Comparison of ENCODE assay signal across 29 cellular contexts in the genomic region with DNA sequence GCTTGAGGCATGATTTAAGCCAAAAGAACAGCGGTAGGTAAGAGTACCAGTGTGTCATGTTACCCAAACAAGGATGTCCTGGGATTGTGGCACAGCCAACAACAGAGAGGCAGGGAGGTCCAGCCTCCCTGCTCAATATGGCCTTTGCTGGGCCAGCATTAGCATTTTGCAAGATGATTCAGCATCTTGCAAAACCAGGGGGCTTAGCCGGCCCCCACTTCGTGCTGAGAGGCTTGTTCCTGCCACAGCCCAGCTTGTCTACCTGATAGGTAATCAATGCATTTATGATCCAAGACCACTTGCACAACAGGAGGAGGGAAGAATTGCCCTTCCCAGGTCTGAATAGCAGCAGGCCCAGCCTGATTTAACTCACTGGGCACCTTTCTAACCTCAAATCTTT.
A peak's percentile ranks its signal among the peaks of the same experiment; 100 is the strongest.
DNase-seq lines count a peak whose midpoint lies in the region; ATAC-seq, FAIRE-seq and TF ChIP-seq lines count a peak whose summit lies in the region.
"Had no signal": no experiment of that assay in that cellular context is flagged by ENCODE, and none has a peak within 500 bp of the region (broad histone marks: within the 10 kb centered on the region; RNA-seq: fewer than 3 reads in every experiment).

No MANE protein-coding gene starts in this region.

- H3K27ac ChIP-seq in Peyer's patch = no peak overlapping the region
- H3K27ac ChIP-seq in H1 (ENCODE audit: low read depth, low read length) = no peak overlapping the region
- no peak overlapping the region for H3K27ac ChIP-seq in osteoblast (ENCODE audit: low read depth, low read length)
- H3K27ac ChIP-seq: BLaER1 had no signal

- H3K4me2 ChIP-seq in H1 (ENCODE audit: insufficient read depth in 1 of 2, low read depth in 2 of 2, low read length in 2 of 2) (no peak overlapping the region), osteoblast (ENCODE audit: insufficient read depth, low read length) (no peak overlapping the region)
- H3K4me2 ChIP-seq: BLaER1 had no signal

- no peak overlapping the region for H3K56ac ChIP-seq in H1 (replicated peaks; ENCODE audit: insufficient read length, low read depth, low read length)

- H3K4ac ChIP-seq in H1 (replicated peaks; ENCODE audit: insufficient read length, low read depth, low read length) = no peak overlapping the region

- peak overlapping the region; percentile 61; the same call in 1 of the 2 replicates for H2BK15ac ChIP-seq in H1 (ENCODE audit: low read length)

- no peaks in the 10 kb centered on the region for H4K20me1 ChIP-seq in H1 (replicated peaks in 1 of 2; ENCODE audit: control insufficient read depth in 1 of 2, insufficient read depth in 2 of 2, low read length in 2 of 2)
- H4K20me1 ChIP-seq in osteoblast (ENCODE audit: insufficient read depth, low read length) = no peaks in the 10 kb centered on the region
- H4K20me1 ChIP-seq: BLaER1 had no signal

- H3K36me3 ChIP-seq in Peyer's patch (no peaks in the 10 kb centered on the region), H1 (ENCODE audit: control insufficient read depth in 2 of 4, insufficient read depth in 4 of 4, low read length in 3 of 4) (no peaks in the 10 kb centered on the region), osteoblast (ENCODE audit: insufficient read depth, low read length) (no peaks in the 10 kb centered on the region)
- H3K36me3 ChIP-seq: BE2C, BLaER1 had no signal

- H4K5ac ChIP-seq in H1 (ENCODE audit: insufficient read length, low read depth, low read length) = no peak overlapping the region

- no peak overlapping the region for H4K8ac ChIP-seq in H1 (ENCODE audit: extremely low read depth, insufficient read depth, low read length)

- CTCF ChIA-PET in H1 (lab: Charles Lee; ENCODE audit: partially characterized antibody) = interaction anchor here (0.5 to 2.6 kb wide), 4 partner anchors 10 to 142 kb away, joined by 3 to 11 read pairs (median 3); no protein-coding TSS in a partner anchor

- TF ChIP-seq POLR2A in Peyer's patch (IDR thresholded peaks at IDR 0.05) = no peak
- TF ChIP-seq POLR2A in H1 (IDR thresholded peaks at IDR 0.05; ENCODE audit: control extremely low read depth in 1 of 2, low read depth in 2 of 2, low read length in 2 of 2) = no peak

- H4K91ac ChIP-seq in H1 (replicated peaks; ENCODE audit: insufficient read length, low read length) = no peak overlapping the region

- H2AFZ ChIP-seq in H1 (ENCODE audit: low read length) = no peak overlapping the region
- H2AFZ ChIP-seq in osteoblast (ENCODE audit: low read length) = no peak overlapping the region

- H3K4me3 ChIP-seq in Peyer's patch = no peak overlapping the region
- H3K4me3 ChIP-seq in H1 (ENCODE audit: extremely low read depth in 1 of 4, insufficient read depth in 2 of 4, low read depth in 3 of 4, low read length in 4 of 4) = no peak overlapping the region
- H3K4me3 ChIP-seq in osteoblast (ENCODE audit: insufficient read depth, low read length) = no peak overlapping the region
- H3K4me3 ChIP-seq in foreskin fibroblast (ENCODE audit: low read depth in 1 of 2, low read length in 2 of 2) = no peak overlapping the region
- H3K4me3 ChIP-seq: BLaER1, GM12878 had no signal

- no peaks in the 10 kb centered on the region for H3K23me2 ChIP-seq in H1 (ENCODE audit: low read depth, low read length)

- TF ChIP-seq CTCF in Peyer's patch (IDR thresholded peaks at IDR 0.05) = no peak
- no peak for TF ChIP-seq CTCF in H1 (IDR thresholded peaks at IDR 0.05; ENCODE audit: control extremely low read depth in 1 of 3, insufficient read depth in 1 of 3, low read depth in 1 of 3, low read length in 3 of 3)
- no peak for TF ChIP-seq CTCF in osteoblast (IDR thresholded peaks at IDR 0.05; ENCODE audit: extremely low read depth, low read depth, low read length)
- no peak for TF ChIP-seq CTCF in foreskin fibroblast (IDR thresholded peaks at IDR 0.05; ENCODE audit: low read depth, low read length)

- no peak for TF ChIP-seq RAD21 in H1 (IDR thresholded peaks at IDR 0.05 in 1 of 2, conservative IDR thresholded peaks at IDR 0.05 in 1 of 2; ENCODE audit: low read depth in 2 of 2, low read length in 2 of 2)

- no peak for TF ChIP-seq EP300 in H1 (IDR thresholded peaks at IDR 0.05; ENCODE audit: borderline replicate concordance in 1 of 2, low read depth in 2 of 2, low read length in 2 of 2)

- no peak overlapping the region for H2BK120ac ChIP-seq in H1 (replicated peaks; ENCODE audit: low read depth, low read length)

- POLR2A ChIA-PET in H1 (lab: Charles Lee; ENCODE audit: partially characterized antibody) = interaction anchor here (1.7 kb wide), 1 partner anchor 52 kb away, joined by 3 read pairs; no protein-coding TSS in a partner anchor

- H3K23ac ChIP-seq in H1 (ENCODE audit: insufficient read length) = no peak overlapping the region

- H3K79me2 ChIP-seq in H1 (ENCODE audit: control insufficient read depth in 1 of 2, insufficient read depth in 2 of 2, low read length in 2 of 2) (no peaks in the 10 kb centered on the region), osteoblast (ENCODE audit: insufficient read depth, low read length) (no peaks in the 10 kb centered on the region)

- no peak for FAIRE-seq in H1 (lab: Jason Lieb, UNC)
- FAIRE-seq: A204.1, GM12878, GM12892, GM18507, GM19239 had no signal

- no peak overlapping the region for H2BK20ac ChIP-seq in H1 (ENCODE audit: low read length)

- H3K79me1 ChIP-seq in H1 (ENCODE audit: low read depth, low read length) = no peaks in the 10 kb centered on the region

- H3K27me3 ChIP-seq in Peyer's patch (no peaks in the 10 kb centered on the region), H1 (replicated peaks in 1 of 4; ENCODE audit: control insufficient read depth in 3 of 4, extremely low read depth in 1 of 4, insufficient read depth in 3 of 4, low read length in 3 of 4) (no peaks in the 10 kb centered on the region), osteoblast (ENCODE audit: insufficient read depth, low read length) (peaks cover 22% of the 10 kb centered on the region)
- H3K27me3 ChIP-seq: BE2C, BLaER1 had no signal

- no peak overlapping the region for H3K18ac ChIP-seq in H1 (ENCODE audit: extremely low read depth, low read length)

- H2BK5ac ChIP-seq in H1 (ENCODE audit: low read depth, low read length) = no peak overlapping the region

- no peak overlapping the region for H2BK12ac ChIP-seq in H1 (ENCODE audit: low read depth, low read length)

- H3K4me1 ChIP-seq in Peyer's patch (no peaks in the 10 kb centered on the region), H1 (replicated peaks in 1 of 4; ENCODE audit: control insufficient read depth in 3 of 4, insufficient read depth in 4 of 4, low read length in 3 of 4) (peaks cover 0 to 2% (median 0%) of the 10 kb centered on the region in 4 experiments; a peak in 2 of 7 replicates), osteoblast (ENCODE audit: insufficient read depth, low read length) (peaks cover 12% of the 10 kb centered on the region)
- H3K4me1 ChIP-seq: BE2C, BLaER1 had no signal

- H3K9me3 ChIP-seq in Peyer's patch (no peaks in the 10 kb centered on the region), H1 (ENCODE audit: insufficient read depth in 2 of 2, low read depth in 1 of 2, low read length in 1 of 2) (no peaks in the 10 kb centered on the region), osteoblast (ENCODE audit: low read depth, low read length) (no peaks in the 10 kb centered on the region)
- H3K9me3 ChIP-seq: BE2C, BLaER1 had no signal

- no peak for ATAC-seq in GM21526 (IDR thresholded peaks at IDR 0.05; ENCODE audit: low FRiP score, unreplicated experiment)
- ATAC-seq: GM12878 had no signal

- DNase-seq in Peyer's patch (peak in 2 of 3 donors; percentile 7 to 24), H1 (ENCODE audit: low read depth in 1 of 2, low spot score in 2 of 2) (no peak), islet precursor cell (peak; percentile 44), osteoblast (ENCODE audit: insufficient read length, low spot score, missing footprints) (peak; percentile 73), foreskin fibroblast (no peak), NCI-H2081 (lab: John Stamatoyannopoulos, UW) (no peak)
- no peak for DNase-seq in effector CD4-positive, alpha-beta T cell
- DNase-seq: 8988T; ACHN; BE2C; C1 segment of cervical spinal cord; CD4-positive, alpha-beta memory T cell; CD4-positive, CD25-positive, alpha-beta regulatory T cell; CD8-positive, alpha-beta memory T cell; COR-L47; DMS 273 treated with DMSO at 0.1 percent for 48 hours; DMS153; DMS53; DMS79; DND-41; EL; GDM1 had no signal

- no peak overlapping the region; a peak in 1 of 7 replicates for H3K9ac ChIP-seq in H1 (replicated peaks in 1 of 4; ENCODE audit: extremely low read depth in 1 of 4, low read depth in 3 of 4, low read length in 3 of 4)
- H3K9ac ChIP-seq: BLaER1 had no signal

- H3K14ac ChIP-seq in H1 (ENCODE audit: insufficient read length) = no peak overlapping the region

- no peak overlapping the region for H2AK5ac ChIP-seq in H1 (ENCODE audit: low read depth, low read length)

- WGBS in H1 (ENCODE audit: extremely low coverage in 1 of 2, insufficient coverage in 1 of 2, insufficient read length in 1 of 2, insufficient replicate concordance in 2 of 2, low coverage in 1 of 2, low lambda C conversion rate in 2 of 2, missing lambda C conversion rate in 1 of 2), 2 experiments = 94% methylated on average over 3 of the region's 3 CpGs; no CpG with 5 or more reads in 1 of the 2 experiments

TF ChIP-seq in H1, 55 proteins besides CTCF, POLR2A, EP300 and RAD21:
- TF ChIP-seq TAF7 (optimal IDR thresholded peaks at IDR 0.05; ENCODE audit: borderline replicate concordance, low read depth, low read length) (no peak), CBX5 (IDR thresholded peaks at IDR 0.05; ENCODE audit: low read depth, low read length) (no peak), ASH2L (IDR thresholded peaks at IDR 0.05; ENCODE audit: low read length) (no peak), GTF2F1 (IDR thresholded peaks at IDR 0.05; ENCODE audit: borderline replicate concordance, low read depth, low read length) (no peak)
- TF ChIP-seq, protein P1, sequence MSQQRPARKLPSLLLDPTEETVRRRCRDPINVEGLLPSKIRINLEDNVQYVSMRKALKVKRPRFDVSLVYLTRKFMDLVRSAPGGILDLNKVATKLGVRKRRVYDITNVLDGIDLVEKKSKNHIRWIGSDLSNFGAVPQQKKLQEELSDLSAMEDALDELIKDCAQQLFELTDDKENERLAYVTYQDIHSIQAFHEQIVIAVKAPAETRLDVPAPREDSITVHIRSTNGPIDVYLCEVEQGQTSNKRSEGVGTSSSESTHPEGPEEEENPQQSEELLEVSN (IDR thresholded peaks at IDR 0.05) = no peak

Comparison
In these comparisons a context has a peak if more than half of its experiments do, and no peak if none do; other contexts are left out.
1. DNase-seq: peak in Peyer's patch (2 of 3), islet precursor cell (single experiment) and osteoblast (single experiment); none in H1 (0 of 2), foreskin fibroblast (0 of 2), NCI-H2081 (0 of 2) and effector CD4-positive, alpha-beta T cell (single experiment).